Comparison of ENCODE assay signal across 10 cellular contexts in genomic region chr1:161662684-161663339, GRCh38. TPM values are rescaled to one million over a fixed set of nuclear protein-coding genes. Genes with fewer than 3 reads are reported as not detected.
DNase-seq lines count a peak whose midpoint lies in the region; ATAC-seq and TF ChIP-seq lines count a peak whose summit lies in the region.
"Not testable (repeated sequence)": the region's sequence is repeated elsewhere in the genome, so short reads cannot be mapped to it uniquely, and the experiment has no call there.
"Had no signal": no experiment of that assay in that cellular context is flagged by ENCODE, and none has a peak within 500 bp of the region (broad histone marks: within the 10 kb centered on the region; RNA-seq: fewer than 3 reads in every experiment).

FCGR2B (plus strand) TSS chr1:161663143; CDS start chr1:161663242, 99 bp downstream.

- H3K4me1 Mint-ChIP-seq in CD14-positive monocyte; stimulated activated memory B cell treated with anti-CD40 and anti-IgM and Interleukin-4, amounts not matched to agents 10 μg/mL and 1 μg/mL and 100 μg/mL, for 72 hours: not testable (repeated sequence)

- ATAC-seq in GM18870 (IDR thresholded peaks at IDR 0.05; ENCODE audit: unreplicated experiment) (peak; percentile 55), GM21367 (IDR thresholded peaks at IDR 0.05; ENCODE audit: unreplicated experiment) (peak; percentile 65), HG02642 (IDR thresholded peaks at IDR 0.05; ENCODE audit: poor library complexity, unreplicated experiment) (peak; percentile 67), HG03103 (IDR thresholded peaks at IDR 0.05; ENCODE audit: low read depth, unreplicated experiment) (peak; percentile 55), HG03571 (IDR thresholded peaks at IDR 0.05; ENCODE audit: unreplicated experiment) (peak; percentile 58), heart right ventricle (peak in 6 of 8 donors; percentile 35 to 65 (median 60))
- peak; percentile 87 for ATAC-seq in stimulated activated memory B cell treated with anti-CD40 and anti-IgM and Interleukin-4, amounts not matched to agents 10 μg/mL and 1 μg/mL and 100 μg/mL, for 72 hours

- not testable (repeated sequence) for H3K36me3 ChIP-seq in heart right ventricle

- not testable (repeated sequence) for H3K4me1 ChIP-seq in heart right ventricle

- not testable (repeated sequence) for DNase-seq in CD14-positive monocyte (ENCODE audit: low spot score); heart right ventricle

- intact Hi-C loops in CD14-positive monocyte (cut with micrococcal nuclease); heart right ventricle (cut with DNase I): not testable (repeated sequence)

- not testable (repeated sequence) for H3K27me3 ChIP-seq in heart right ventricle

- H3K36me3 Mint-ChIP-seq in CD14-positive monocyte; stimulated activated memory B cell treated with anti-CD40 and anti-IgM and Interleukin-4, amounts not matched to agents 10 μg/mL and 1 μg/mL and 100 μg/mL, for 72 hours: not testable (repeated sequence)

- H3K27ac Mint-ChIP-seq in CD14-positive monocyte; stimulated activated memory B cell treated with anti-CD40 and anti-IgM and Interleukin-4, amounts not matched to agents 10 μg/mL and 1 μg/mL and 100 μg/mL, for 72 hours: not testable (repeated sequence)

- TF ChIP-seq CTCF in CD14-positive monocyte (IDR thresholded peaks at IDR 0.05); heart right ventricle (IDR thresholded peaks at IDR 0.05): not testable (repeated sequence)

- not testable (repeated sequence) for H3K27me3 Mint-ChIP-seq in CD14-positive monocyte (ENCODE audit: low read depth in 3 of 3); stimulated activated memory B cell treated with anti-CD40 and anti-IgM and Interleukin-4, amounts not matched to agents 10 μg/mL and 1 μg/mL and 100 μg/mL, for 72 hours

- not testable (repeated sequence) for H3K4me3 ChIP-seq in heart right ventricle

- not testable (repeated sequence) for H3K9me3 ChIP-seq in heart right ventricle

- H3K9me3 Mint-ChIP-seq in CD14-positive monocyte; stimulated activated memory B cell treated with anti-CD40 and anti-IgM and Interleukin-4, amounts not matched to agents 10 μg/mL and 1 μg/mL and 100 μg/mL, for 72 hours: not testable (repeated sequence)

- H3K4me3 Mint-ChIP-seq in CD14-positive monocyte; stimulated activated memory B cell treated with anti-CD40 and anti-IgM and Interleukin-4, amounts not matched to agents 10 μg/mL and 1 μg/mL and 100 μg/mL, for 72 hours: not testable (repeated sequence)

- not testable (repeated sequence) for H3K27ac ChIP-seq in heart right ventricle

- no CpG with 5 or more reads among the region's 4 CpGs for WGBS in heart right ventricle, 2 donors

RNA-seq across cellular contexts. Expression of gene FCGR2B, which starts in this region (rescaled TPM):
- 10 to 100 TPM; 12.1 to 41.5 TPM for polyA plus RNA-seq in CD14-positive monocyte
- 10 to 100 TPM in 2 of 10 donors, 1 to 10 TPM in 8; 1.7 to 40.9 (median 6.7) TPM for total RNA-seq in heart right ventricle
- polyA plus RNA-seq in heart right ventricle = 1 to 10 TPM; 3.7 to 4.3 TPM
- total RNA-seq: dermis microvascular lymphatic vessel endothelial cell, HFFc6 had no signal
